ENCODE assay signal across 21 cellular contexts in the genomic region with DNA sequence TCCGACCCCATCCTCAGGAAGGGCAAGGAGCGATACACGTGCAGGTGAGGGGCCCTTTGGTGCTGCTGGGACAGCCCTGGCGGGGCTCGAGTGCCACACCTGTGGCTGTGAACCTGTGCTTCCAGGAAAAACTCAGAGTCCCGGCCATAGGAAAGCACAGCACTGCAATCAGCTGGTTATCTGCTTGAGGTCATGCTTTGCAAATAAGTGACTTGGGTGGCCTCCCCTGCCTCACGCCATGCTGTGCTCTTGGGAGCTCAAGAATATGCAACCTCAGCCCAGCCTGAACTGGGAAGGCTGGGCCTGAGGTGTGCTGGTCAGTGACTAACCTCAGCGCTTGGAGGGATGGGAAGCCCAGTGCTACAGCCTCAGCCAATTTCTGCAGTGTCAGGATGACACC. TPM values are rescaled to one million over a fixed set of nuclear protein-coding genes. Genes with fewer than 3 reads are reported as not detected.
"Had no signal": no experiment of that assay in that cellular context is flagged by ENCODE, and none has a peak within 500 bp of the region (broad histone marks: within the 10 kb centered on the region; RNA-seq: fewer than 3 reads in every experiment).

No MANE protein-coding gene starts in this region.

- H3K27ac ChIP-seq: dorsolateral prefrontal cortex, esophagus muscularis mucosa, foreskin keratinocyte, gastroesophageal sphincter, heart left ventricle, left lung, lower lobe of right lung had no signal

- H3K4me3 ChIP-seq: coronary artery, dorsolateral prefrontal cortex, esophagus muscularis mucosa, gastroesophageal sphincter, heart left ventricle, left lung, lower lobe of right lung, mucosa of descending colon had no signal

- FAIRE-seq: colon, endothelial cell of umbilical vein, frontal cortex, islet of Langerhans, keratinocyte had no signal

- DNase-seq: dermis blood vessel endothelial cell; dorsolateral prefrontal cortex; effector CD4-positive, alpha-beta T cell; effector memory CD4-positive, alpha-beta T cell; foreskin keratinocyte; heart left ventricle; hippocampal formation; left cardiac atrium; left lung; left ventricle myocardium superior; lower lobe of right lung; mesenchymal stem cell; mucosa of descending colon had no signal

- H3K4me1 ChIP-seq: foreskin keratinocyte, left lung had no signal

- H3K27me3 ChIP-seq: dorsolateral prefrontal cortex, foreskin keratinocyte, heart left ventricle had no signal

- H3K36me3 ChIP-seq: left lung, lower lobe of right lung had no signal

- ATAC-seq: foreskin keratinocyte, gastroesophageal sphincter, heart left ventricle, left cardiac atrium, left lung, left ventricle myocardium superior, lower lobe of right lung, mucosa of descending colon had no signal

RNA-seq across cellular contexts. Expression of gene ARHGEF16, which starts 36.5 kb away (rescaled TPM):
- total RNA-seq: frontal cortex had no signal
